In genomic region chr5:149759986-149760699, GRCh38 we compare ENCODE assay signal across 13 cellular contexts. TPM values are rescaled to one million over a fixed set of nuclear protein-coding genes. Genes with fewer than 3 reads are reported as not detected.
DNase-seq lines count a peak whose midpoint lies in the region; ATAC-seq and TF ChIP-seq lines count a peak whose summit lies in the region.
"Had no signal": no experiment of that assay in that cellular context is flagged by ENCODE, and none has a peak within 500 bp of the region (broad histone marks: within the 10 kb centered on the region; RNA-seq: fewer than 3 reads in every experiment).

No MANE protein-coding gene starts in this region.

- peak; percentile 19; the same call in 1 of the 2 replicates for TF ChIP-seq CTCF in AG04450 (IDR thresholded peaks at IDR 0.05; ENCODE audit: low read depth, low read length)
- peak; percentile 19 for TF ChIP-seq CTCF in astrocyte of the cerebellum (IDR thresholded peaks at IDR 0.05; ENCODE audit: low read depth, low read length, missing control alignments)
- no peak for TF ChIP-seq CTCF in stomach (IDR thresholded peaks at IDR 0.05)

- H3K36me3 ChIP-seq in stomach: no peaks in the 10 kb centered on the region

- H3K4me3 ChIP-seq in AG04450 (ENCODE audit: low read depth, low read length): no peak overlapping the region
- H3K4me3 ChIP-seq in astrocyte of the cerebellum (ENCODE audit: low read depth, low read length): no peak overlapping the region
- no peak overlapping the region for H3K4me3 ChIP-seq in stomach

- TF ChIP-seq EP300 in stomach (IDR thresholded peaks at IDR 0.05): no peak

- no peak for ATAC-seq in GM19328 (IDR thresholded peaks at IDR 0.05; ENCODE audit: unreplicated experiment)

- 66 to 78% (median 72%) methylated on average over 5 of the region's 5 CpGs for WGBS in stomach, 5 donors

- POLR2A ChIA-PET in AG04450 (lab: Yijun Ruan, JAX): no interaction called here

- H3K27ac ChIP-seq in AG04450 (ENCODE audit: low read depth, low read length): no peak overlapping the region
- no peak overlapping the region for H3K27ac ChIP-seq in stomach

- H3K9me3 ChIP-seq in AG04450 (ENCODE audit: control insufficient read depth, insufficient read depth, low read length) (no peaks in the 10 kb centered on the region; the same call in 1 of the 2 replicates), stomach (no peaks in the 10 kb centered on the region)

- intact Hi-C loops in stomach (cut with DNase I; ENCODE audit: low total_unique reads): no loop called here

- DNase-seq in AG04450 (ENCODE audit: low read depth, low spot score) (no peak), NCI-H1417 treated with DMSO at 0.1 percent for 48 hours (lab: John Stamatoyannopoulos, UW) (peak; percentile 24), astrocyte of the cerebellum (ENCODE audit: low read depth) (no peak), iPS-NIHi11 (ENCODE audit: low spot score) (peak; percentile 36), SW 1271 (lab: John Stamatoyannopoulos, UW) (no peak), putamen (ENCODE audit: low spot score) (no peak), stomach (no peak)
- DNase-seq: activated naive CD8-positive, alpha-beta T cell treated with anti-CD3 and anti-CD28 coated beads, Interleukin-2, amount 10 ng/mL, durations not matched to agents 7 days and 5 days; cortex of kidney; midbrain; NCI-H446 treated with DMSO at 0.1 percent for 48 hours; SHP77 treated with DMSO at 0.1 percent for 48 hours had no signal

- in situ Hi-C loops in astrocyte of the cerebellum (cut with HindIII; ENCODE audit: low sequenced_read_pairs): no loop called here

- CTCF ChIA-PET in AG04450 (lab: Charles Lee): interaction anchor here (1.1 kb wide), 1 partner anchor 10 kb away, joined by 3 read pairs; no protein-coding TSS in a partner anchor

- peaks cover 11 to 39% (median 26%) of the 10 kb centered on the region in 4 donors for H3K4me1 ChIP-seq in stomach

- no peak for TF ChIP-seq POLR2A in stomach (IDR thresholded peaks at IDR 0.05)

- H3K27me3 ChIP-seq in AG04450 (ENCODE audit: control insufficient read depth, insufficient read depth, low read length): peaks cover 14% of the 10 kb centered on the region
- H3K27me3 ChIP-seq in stomach: no peaks in the 10 kb centered on the region

RNA-seq across cellular contexts. Expression of gene PPARGC1B, which starts 30.0 kb away (rescaled TPM):
- 0.11 and 0.15 TPM in 2 replicates for polyA plus RNA-seq in AG04450 (2011; rRNA removed)
- polyA minus RNA-seq in AG04450 (2011; rRNA and poly(A)+ RNA removed): 0.18 and 0.30 TPM in 2 replicates
- total RNA-seq in stomach: 10 to 100 TPM in 3 of 5 donors, 1 to 10 TPM in 2; 4.1 to 59.7 (median 17.1) TPM
- polyA plus RNA-seq in stomach: 1 to 10 TPM; 1.2 to 2.4 (median 1.7) TPM

Comparison
In these comparisons a context has a peak if more than half of its experiments do, and no peak if none do; other contexts are left out.
1. DNase-seq: peak in NCI-H1417 treated with DMSO at 0.1 percent for 48 hours (single experiment) and iPS-NIHi11 (single experiment); none in AG04450 (single experiment), astrocyte of the cerebellum (single experiment), SW 1271 (0 of 2), putamen (single experiment) and stomach (single experiment).
2. CTCF ChIP-seq: peak in AG04450 (single experiment) and astrocyte of the cerebellum (single experiment); none in stomach (0 of 7).